8 cellular contexts compared by ENCODE assay signal in the genomic region with DNA sequence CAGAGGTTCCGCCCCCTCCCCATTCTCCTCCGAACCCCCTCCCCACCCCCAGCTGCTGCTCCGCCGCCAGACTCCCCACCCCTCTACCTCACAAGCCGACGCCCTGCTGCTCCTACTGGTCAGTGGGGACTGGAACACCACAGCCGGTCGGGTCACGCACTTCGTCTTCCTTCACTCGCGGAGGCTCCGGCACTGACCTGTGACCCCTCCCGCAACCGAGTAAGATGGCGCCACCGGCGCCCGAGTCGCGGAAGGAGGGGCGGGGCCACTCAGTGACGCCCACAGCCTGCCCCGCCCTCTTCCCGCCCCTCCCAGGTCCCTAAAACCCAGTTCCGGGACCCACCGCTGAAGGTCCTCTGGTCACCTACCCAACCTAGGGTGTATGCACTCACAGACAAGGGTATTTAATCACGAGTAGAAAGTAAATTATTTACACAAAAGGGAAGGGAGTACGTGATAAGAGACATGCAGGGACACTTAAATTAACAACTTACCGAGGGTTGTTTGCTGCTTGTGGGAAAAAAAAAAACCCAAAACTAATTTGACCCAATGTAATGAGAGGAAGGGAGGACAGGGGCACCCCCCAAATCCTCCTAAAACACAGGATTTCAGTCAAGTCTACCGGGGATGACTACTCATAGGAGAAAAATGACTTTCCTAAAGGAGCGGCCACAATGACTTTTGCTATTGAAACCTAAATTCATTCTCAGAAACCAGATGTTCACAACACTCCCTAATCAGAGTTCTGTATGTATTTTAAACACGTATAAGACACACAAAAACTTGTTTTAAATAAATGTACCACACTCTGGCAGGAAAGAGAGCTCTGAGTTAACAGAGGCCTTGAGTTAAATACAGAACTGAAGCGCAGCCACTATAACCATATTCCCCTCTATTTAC. TPM values are rescaled to one million over a fixed set of nuclear protein-coding genes. Genes with fewer than 3 reads are reported as not detected.
DNase-seq lines count a peak whose midpoint lies in the region; ATAC-seq, FAIRE-seq and TF ChIP-seq lines count a peak whose summit lies in the region.

Gene RIT1, minus strand, starts transcription at position 194 of the 900 bp plus-strand sequence. CDS start 588 bp downstream, outside the sequence.

- peak within 1 kb of the TSS; percentile 80 for H3K4me2 ChIP-seq in A549
- peak within 1 kb of the TSS; percentile 97 for H3K4me2 ChIP-seq in smooth muscle cell

- no peak within 1 kb of the TSS for H2AFZ ChIP-seq in smooth muscle cell (ENCODE audit: low read depth)

- TF ChIP-seq POLR2A in A549 (IDR thresholded peaks at IDR 0.05; ENCODE audit: low read length): peak; percentile 55
- peak; percentile 69 for TF ChIP-seq POLR2A in GM18526 (IDR thresholded peaks at IDR 0.05; ENCODE audit: extremely low read depth, insufficient read length)

- no peaks in the 10 kb centered on the region for H3K9me3 Mint-ChIP-seq in activated B cell treated with CpG ODN at 0.5 μM for 24 hours

- ATAC-seq in A549: peak; percentile 94 to 96
- ATAC-seq in HG03060 (IDR thresholded peaks at IDR 0.05; ENCODE audit: low read depth, unreplicated experiment): peak; percentile 54
- ATAC-seq in activated B cell treated with CpG ODN at 0.5 μM for 24 hours (ENCODE audit: low read depth): peak; percentile 97

- peaks cover 82% of the 10 kb centered on the region for H3K36me3 Mint-ChIP-seq in activated B cell treated with CpG ODN at 0.5 μM for 24 hours (ENCODE audit: low read depth)

- TF ChIP-seq RAD21 in A549 (conservative IDR thresholded peaks at IDR 0.05 in 1 of 2, IDR thresholded peaks at IDR 0.05 in 1 of 2): no peak

- DNase-seq in A549 (ENCODE audit: low read depth in 1 of 2, low spot score in 1 of 2) (peak; percentile 84 to 86), NCI-H2196 treated with DMSO at 0.1 percent for 48 hours (lab: John Stamatoyannopoulos, UW; ENCODE audit: unreplicated experiment) (peak; percentile 62), activated B cell treated with CpG ODN at 0.5 μM for 24 hours (peak; percentile 74), cardiac fibroblast (ENCODE audit: low read depth in 2 of 2) (peak; percentile 80 to 82), iPS-NIHi7 (ENCODE audit: extremely low spot score) (peak; percentile 96), smooth muscle cell (lab: John Stamatoyannopoulos, UW; ENCODE audit: unreplicated experiment) (peak; percentile 56)

- POLR2A ChIA-PET in A549 (lab: Yijun Ruan, JAX): interaction anchor here (1.0 kb wide), 1 partner anchor 29 kb away, joined by 3 read pairs; no protein-coding TSS in a partner anchor
- POLR2A ChIA-PET in activated B cell treated with CpG ODN at 0.5 μM for 24 hours (lab: Charles Lee): interaction anchor here (0.5 to 1.7 kb wide), 6 partner anchors 19 to 166 kb away, joined by 3 to 17 read pairs (median 6); partner anchors contain the start of genes ARHGEF2, KHDC4 and UBQLN4

- H3K4me1 ChIP-seq in A549: peaks cover 20% of the 10 kb centered on the region
- H3K4me1 ChIP-seq in smooth muscle cell (ENCODE audit: low read depth): peaks cover 9% of the 10 kb centered on the region

- peaks cover 6% of the 10 kb centered on the region for H4K20me1 ChIP-seq in smooth muscle cell (ENCODE audit: low read depth)

- peaks cover 22% of the 10 kb centered on the region for H3K4me1 Mint-ChIP-seq in activated B cell treated with CpG ODN at 0.5 μM for 24 hours

- 10% methylated on average over 18 of the region's 34 CpGs for WGBS in A549 (ENCODE audit: missing lambda C conversion rate)
- 8% methylated on average over 31 of the region's 34 CpGs for WGBS in smooth muscle cell (ENCODE audit: low lambda C conversion rate)

- CTCF ChIA-PET in A549 (lab: Yijun Ruan, JAX): interaction anchor here (0.8 to 1.5 kb wide), 3 partner anchors 16 to 27 kb away, joined by 3 to 4 read pairs (median 3); no protein-coding TSS in a partner anchor
- CTCF ChIA-PET in activated B cell treated with CpG ODN at 0.5 μM for 24 hours (lab: Charles Lee): no interaction called here

- intact Hi-C loops in activated B cell treated with CpG ODN at 0.5 μM for 24 hours (cut with micrococcal nuclease): loop anchor here (1.0 to 5.0 kb wide), 5 partner anchors 23 to 141 kb away; partner anchors contain the start of genes ARHGEF2, KHDC4, LAMTOR2 and SYT11

- H3K4me3 ChIP-seq in A549 (peak within 1 kb of the TSS; percentile 67), cardiac fibroblast (replicated peaks in 1 of 2; ENCODE audit: low read depth in 2 of 2, low read length in 2 of 2) (peak within 1 kb of the TSS; percentile 64 to 65), smooth muscle cell (peak within 1 kb of the TSS; percentile 72)

- H3K9me3 ChIP-seq in A549 (no peaks in the 10 kb centered on the region), smooth muscle cell (replicated peaks; ENCODE audit: low read depth) (no peaks in the 10 kb centered on the region)

- TF ChIP-seq EP300 in A549 (IDR thresholded peaks at IDR 0.05): no peak

- peak within 1 kb of the TSS; percentile 97 for H3K27ac Mint-ChIP-seq in activated B cell treated with CpG ODN at 0.5 μM for 24 hours

- no peak for FAIRE-seq in A549 (lab: Jason Lieb, UNC)

- H3K4me3 Mint-ChIP-seq in activated B cell treated with CpG ODN at 0.5 μM for 24 hours: peak within 1 kb of the TSS; percentile 99

- H3F3A ChIP-seq in smooth muscle cell (ENCODE audit: low read depth): peaks cover 42% of the 10 kb centered on the region

- peak within 1 kb of the TSS; percentile 91 for H3K9ac ChIP-seq in smooth muscle cell (ENCODE audit: low read depth)

- TF ChIP-seq CTCF in A549 (IDR thresholded peaks at IDR 0.05) (no peak), activated B cell treated with CpG ODN at 0.5 μM for 24 hours (IDR thresholded peaks at IDR 0.05) (no peak), cardiac fibroblast (IDR thresholded peaks at IDR 0.05; ENCODE audit: low read depth, low read length) (no peak), smooth muscle cell (IDR thresholded peaks at IDR 0.05; ENCODE audit: borderline replicate concordance, insufficient read depth, poor library complexity, severe bottlenecking) (no peak)

- H3K27ac ChIP-seq in A549 (peak within 1 kb of the TSS; percentile 84 to 96), smooth muscle cell (ENCODE audit: low read depth) (peak within 1 kb of the TSS; percentile 71)

- H3K27me3 ChIP-seq in smooth muscle cell (ENCODE audit: low read depth): no peaks in the 10 kb centered on the region

- no peaks in the 10 kb centered on the region for H3K27me3 Mint-ChIP-seq in activated B cell treated with CpG ODN at 0.5 μM for 24 hours

- peaks cover 35% of the 10 kb centered on the region for H3K79me2 ChIP-seq in smooth muscle cell (ENCODE audit: low read depth)

- peaks cover 23% of the 10 kb centered on the region for H3K36me3 ChIP-seq in smooth muscle cell (ENCODE audit: low read depth)

TF ChIP-seq in A549, 52 proteins besides CTCF, POLR2A, EP300 and RAD21 (continues in another document):
- TF ChIP-seq PBX3 (IDR thresholded peaks at IDR 0.05) (peak; percentile 74), MAFK (IDR thresholded peaks at IDR 0.05; ENCODE audit: partially characterized antibody) (no peak), ZNF302 (CRISPR knock-in tag; IDR thresholded peaks at IDR 0.05) (no peak), CHD2 (IDR thresholded peaks at IDR 0.05; ENCODE audit: low read length, partially characterized antibody) (no peak), HDAC2 (IDR thresholded peaks at IDR 0.05) (no peak), CHD4 (IDR thresholded peaks at IDR 0.05; ENCODE audit: borderline replicate concordance) (no peak), PHF8 (IDR thresholded peaks at IDR 0.05; ENCODE audit: borderline replicate concordance, low read depth) (0 out of 2 replicates have a peak, but pooled peaks have one; percentile 8), ESRRA (IDR thresholded peaks at IDR 0.05; ENCODE audit: borderline replicate concordance, low read length) (no peak), SMC3 (IDR thresholded peaks at IDR 0.05) (no peak), CBX2 (IDR thresholded peaks at IDR 0.05; ENCODE audit: borderline replicate concordance, low read depth) (no peak), ZFP36 (IDR thresholded peaks at IDR 0.05; ENCODE audit: borderline replicate concordance, partially characterized antibody) (no peak), FOXS1 (CRISPR knock-in tag; IDR thresholded peaks at IDR 0.05) (no peak), E2F6 (IDR thresholded peaks at IDR 0.05; ENCODE audit: borderline replicate concordance, low read depth) (no peak), EHMT2 (IDR thresholded peaks at IDR 0.05; ENCODE audit: low read depth) (no peak)
- TF ChIP-seq, protein P1, sequence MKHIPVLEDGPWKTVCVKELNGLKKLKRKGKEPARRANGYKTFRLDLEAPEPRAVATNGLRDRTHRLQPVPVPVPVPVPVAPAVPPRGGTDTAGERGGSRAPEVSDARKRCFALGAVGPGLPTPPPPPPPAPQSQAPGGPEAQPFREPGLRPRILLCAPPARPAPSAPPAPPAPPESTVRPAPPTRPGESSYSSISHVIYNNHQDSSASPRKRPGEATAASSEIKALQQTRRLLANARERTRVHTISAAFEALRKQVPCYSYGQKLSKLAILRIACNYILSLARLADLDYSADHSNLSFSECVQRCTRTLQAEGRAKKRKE (CRISPR knock-in tag; IDR thresholded peaks at IDR 0.05; ENCODE audit: low read depth): no peak

RNA-seq across cellular contexts. Expression of gene RIT1, which starts in this region (rescaled TPM):
- polyA plus RNA-seq in A549 (2011; rRNA removed): 48.1 and 51.9 TPM in 2 replicates
- 16.8 and 17.2 TPM in 2 replicates for polyA plus RNA-seq in A549 (2012; cell fraction: cytosol; rRNA removed)
- polyA plus RNA-seq in A549 (2012; cell fraction: nucleus; rRNA removed): 10.3 and 14.4 TPM in 2 replicates
- polyA plus RNA-seq in A549 (2017; fragmentation: RNase III; extraction: RNeasy Plus Mini Kit Qiagen cat#74134 plus additional on column Dnase treatment): 19.2 to 23.6 TPM (median 20.4 TPM) in 3 replicates
- 30.5 and 44.6 TPM in 2 replicates for polyA minus RNA-seq in A549 (2011; rRNA and poly(A)+ RNA removed)
- 32.7 and 38.6 TPM in 2 replicates for total RNA-seq in activated B cell treated with CpG ODN at 0.5 μM for 24 hours
- 59.6 and 65.3 TPM in 2 replicates for total RNA-seq in smooth muscle cell
- polyA plus RNA-seq in smooth muscle cell: 63.6 and 64.4 TPM in 2 replicates

Comparison
In these comparisons a context has a peak if more than half of its experiments do, and no peak if none do; other contexts are left out.
1. Peak in every context shown above with its lines: DNase-seq, ATAC-seq, H3K4me3 ChIP-seq and H3K27ac ChIP-seq.